32 cellular contexts compared by ENCODE assay signal in genomic region chr20:46104262-46104661, GRCh38. TPM values are rescaled to one million over a fixed set of nuclear protein-coding genes. Genes with fewer than 3 reads are reported as not detected.
DNase-seq lines count a peak whose midpoint lies in the region; ATAC-seq, FAIRE-seq and TF ChIP-seq lines count a peak whose summit lies in the region.
"Had no signal": no experiment of that assay in that cellular context is flagged by ENCODE, and none has a peak within 500 bp of the region (broad histone marks: within the 10 kb centered on the region; RNA-seq: fewer than 3 reads in every experiment).

No MANE protein-coding gene starts in this region.

- H3K9me3 ChIP-seq in SK-N-SH (no peaks in the 10 kb centered on the region), HepG2 (ENCODE audit: low read length) (no peaks in the 10 kb centered on the region; the same call in 1 of the 2 replicates), right lobe of liver (no peaks in the 10 kb centered on the region)
- H3K9me3 ChIP-seq: BE2C, BLaER1 had no signal

- CTCF ChIA-PET in SK-N-SH (lab: Yijun Ruan, JAX): interaction anchor here (0.7 to 1.0 kb wide), 2 partner anchors 29 to 245 kb away, joined by 3 to 4 read pairs; no protein-coding TSS in a partner anchor
- CTCF ChIA-PET in HepG2 (lab: Yijun Ruan, JAX; ENCODE audit: low intra/inter-chr PET ratio, low total read pairs): no interaction called here

- WGBS in SK-N-SH (ENCODE audit: low lambda C conversion rate): 40% methylated on average over 2 of the region's 3 CpGs
- 4% methylated on average over 3 of the region's 3 CpGs for WGBS in HepG2 (ENCODE audit: low lambda C conversion rate)
- 25% methylated on average over 2 of the region's 3 CpGs for WGBS in right lobe of liver (ENCODE audit: insufficient coverage, low coverage, low lambda C conversion rate, missing lambda C conversion rate)

- TF ChIP-seq POLR2A in HepG2 (IDR thresholded peaks at IDR 0.05; ENCODE audit: insufficient read depth in 1 of 2, low read depth in 2 of 2, low read length in 2 of 2): no peak
- TF ChIP-seq POLR2A in right lobe of liver (IDR thresholded peaks at IDR 0.05): no peak

- no peak overlapping the region for H2AFZ ChIP-seq in SK-N-SH (ENCODE audit: low read depth)
- H2AFZ ChIP-seq in HepG2 (ENCODE audit: low read length): no peak overlapping the region

- no peak overlapping the region for H3K9ac ChIP-seq in SK-N-SH
- H3K9ac ChIP-seq in HepG2 (ENCODE audit: insufficient read depth, low read depth, low read length): no peak overlapping the region
- H3K9ac ChIP-seq: BLaER1; BLaER1 treated with 17β-estradiol and CSF1 and Interleukin-3, amounts not matched to agents 10 nM and 100 nM had no signal

- no TSS peak for BruUV-seq in HepG2 (replicated peaks; lab: Mats Ljungman, UMichigan)

- POLR2A ChIA-PET in SK-N-SH (lab: Yijun Ruan, JAX) (no interaction called here), HepG2 (lab: Yijun Ruan, JAX) (no interaction called here)

- H3K4me1 ChIP-seq in SK-N-SH (ENCODE audit: control insufficient read depth in 1 of 2, insufficient read depth in 2 of 2, low read depth in 1 of 2, low read length in 1 of 2) (no peaks in the 10 kb centered on the region), HepG2 (ENCODE audit: insufficient read depth, low read length) (0 out of 2 replicates have a peak, but pooled peaks cover 11% of the 10 kb centered on the region), right lobe of liver (no peaks in the 10 kb centered on the region)
- H3K4me1 ChIP-seq: A549, BE2C, BLaER1, Caco-2 had no signal

- intact Hi-C loops in HepG2 (cut with micrococcal nuclease; ENCODE audit: unreplicated experiment) (no loop called here), right lobe of liver (cut with DNase I) (no loop called here)

- H3K9me2 ChIP-seq in SK-N-SH: no peaks in the 10 kb centered on the region

- TF ChIP-seq EP300 in SK-N-SH (IDR thresholded peaks at IDR 0.05; ENCODE audit: borderline replicate concordance in 1 of 2, low read depth in 1 of 2, low read length in 1 of 2) (no peak), HepG2 (IDR thresholded peaks at IDR 0.05; ENCODE audit: low read depth in 2 of 2, low read length in 2 of 2) (no peak), HepG2 (CRISPR knock-in tag; IDR thresholded peaks at IDR 0.05; ENCODE audit: borderline replicate concordance) (no peak)

- ATAC-seq in SK-N-SH treated with all-trans-retinoic acid at 6 μM for 48 hours: no peak
- ATAC-seq in HepG2: no peak
- ATAC-seq in right lobe of liver: no peak
- ATAC-seq: A549; CD8-positive, alpha-beta T cell had no signal

- H3K27me3 ChIP-seq in SK-N-SH (ENCODE audit: insufficient read depth): peaks cover 4% of the 10 kb centered on the region
- H3K27me3 ChIP-seq in HepG2 (ENCODE audit: control insufficient read depth in 1 of 2, insufficient read depth in 2 of 2, low read length in 2 of 2): peaks cover 2 to 45% of the 10 kb centered on the region in 2 experiments; a peak in 4 of 5 replicates
- H3K27me3 ChIP-seq in right lobe of liver: peaks cover 0 to 4% of the 10 kb centered on the region in 2 donors

- no peak overlapping the region for H3K4me2 ChIP-seq in SK-N-SH
- no peak overlapping the region for H3K4me2 ChIP-seq in HepG2 (ENCODE audit: low read depth, low read length)
- H3K4me2 ChIP-seq: A549; BLaER1; BLaER1 treated with 17β-estradiol and CSF1 and Interleukin-3, amounts not matched to agents 10 nM and 100 nM had no signal

- TF ChIP-seq CTCF in SK-N-SH (IDR thresholded peaks at IDR 0.05) (no peak), HepG2 (CRISPR knock-in tag; IDR thresholded peaks at IDR 0.05) (no peak), right lobe of liver (IDR thresholded peaks at IDR 0.05) (no peak)

- H3K4me3 ChIP-seq in SK-N-SH (ENCODE audit: low read depth in 2 of 2, low read length in 1 of 2) (no peak overlapping the region), HepG2 (replicated peaks in 1 of 3; ENCODE audit: insufficient read depth in 1 of 3, low read depth in 2 of 3, low read length in 3 of 3) (no peak overlapping the region), right lobe of liver (no peak overlapping the region)
- H3K4me3 ChIP-seq: A549; BLaER1; BLaER1 treated with 17β-estradiol and CSF1 and Interleukin-3, amounts not matched to agents 10 nM and 100 nM had no signal

- TF ChIP-seq RAD21 in SK-N-SH (IDR thresholded peaks at IDR 0.05; ENCODE audit: low read length) (no peak), HepG2 (CRISPR knock-in tag; IDR thresholded peaks at IDR 0.05) (no peak)

- H4K20me1 ChIP-seq in SK-N-SH (ENCODE audit: insufficient read depth) (no peaks in the 10 kb centered on the region), HepG2 (ENCODE audit: insufficient read depth, low read length) (no peaks in the 10 kb centered on the region)
- H4K20me1 ChIP-seq: BLaER1; BLaER1 treated with 17β-estradiol and CSF1 and Interleukin-3, amounts not matched to agents 10 nM and 100 nM had no signal

- H3K27ac ChIP-seq in SK-N-SH (ENCODE audit: low read depth in 2 of 2, low read length in 1 of 2) (no peak overlapping the region), HepG2 (ENCODE audit: extremely low read length, insufficient read depth, low read length) (no peak overlapping the region), right lobe of liver (no peak overlapping the region)
- H3K27ac ChIP-seq: 22Rv1; A549; BLaER1; BLaER1 treated with 17β-estradiol and CSF1 and Interleukin-3, amounts not matched to agents 10 nM and 100 nM; C4-2B had no signal

- DNase-seq in SK-N-SH (no peak), HepG2 (ENCODE audit: low spot score) (no peak), right lobe of liver (no peak)
- DNase-seq: 8988T; ACHN; AML-193; BE2C; C1 segment of cervical spinal cord; Caco-2; Calu3; CD4-positive, alpha-beta memory T cell; CD4-positive, alpha-beta T cell; CD4-positive, CD25-positive, alpha-beta regulatory T cell; CD8-positive, alpha-beta memory T cell; CD8-positive, alpha-beta T cell; COR-L47; DMS 273 treated with DMSO at 0.1 percent for 48 hours; DMS153; DMS53; DMS79; DMS79 treated with DMSO at 0.1 percent for 48 hours; DND-41; EL had no signal

- H3K79me2 ChIP-seq in SK-N-SH (ENCODE audit: insufficient read depth): no peaks in the 10 kb centered on the region
- no peaks in the 10 kb centered on the region for H3K79me2 ChIP-seq in HepG2 (ENCODE audit: insufficient read depth, low read length)

- H3K36me3 ChIP-seq in SK-N-SH (replicated peaks in 1 of 2; ENCODE audit: control insufficient read depth in 1 of 2, insufficient read depth in 2 of 2, low read length in 1 of 2): no peaks in the 10 kb centered on the region
- no peaks in the 10 kb centered on the region for H3K36me3 ChIP-seq in HepG2 (replicated peaks in 1 of 2; ENCODE audit: control insufficient read depth in 1 of 2, insufficient read depth in 2 of 2, low read length in 2 of 2)
- H3K36me3 ChIP-seq in right lobe of liver: no peaks in the 10 kb centered on the region
- H3K36me3 ChIP-seq: BE2C; BLaER1; BLaER1 treated with 17β-estradiol and CSF1 and Interleukin-3, amounts not matched to agents 10 nM and 100 nM had no signal

- no peak for FAIRE-seq in HepG2 (lab: Jason Lieb, UNC)
- FAIRE-seq: A204.1, A549, D721Med had no signal

- H3F3A ChIP-seq in SK-N-SH (replicated peaks; ENCODE audit: insufficient read depth): no peaks in the 10 kb centered on the region

- in situ Hi-C loops in HepG2 (cut with HindIII; ENCODE audit: extremely low pct_ligation_motif_present, low pct_unique_long_range_greater_than_20kb): no loop called here

RNA-seq across cellular contexts. Expression of gene CD40, which starts 13.9 kb away (rescaled TPM):
- not detected in 2 replicates for polyA plus RNA-seq in SK-N-SH (2012; rRNA removed)
- polyA plus RNA-seq in SK-N-SH (2012; cell fraction: cytosol; rRNA removed): 0.01 TPM in 1 of 2 replicates, not detected in the other
- 0.08 TPM in 1 of 2 replicates, not detected in the other for polyA plus RNA-seq in SK-N-SH (2012; cell fraction: nucleus; rRNA removed)
- total RNA-seq in HepG2 (2016; rRNA removed; fragmentation: Illumina TruSeq; extraction: Trizol): 2.2 and 4.6 TPM in 2 replicates
- total RNA-seq in HepG2 (2016; cell fraction: cytosol; rRNA removed; fragmentation: Illumina TruSeq; extraction: Trizol; ENCODE audit: low read depth): 1.6 and 2.0 TPM in 2 replicates
- total RNA-seq in HepG2 (2016; cell fraction: insoluble cytoplasmic fraction; rRNA removed; fragmentation: Illumina TruSeq; extraction: Trizol): 2.5 and 4.5 TPM in 2 replicates
- 2.7 and 3.4 TPM in 2 replicates for total RNA-seq in HepG2 (2016; cell fraction: membrane; rRNA removed; fragmentation: Illumina TruSeq; extraction: Trizol)
- total RNA-seq in HepG2 (2016; cell fraction: nucleus; rRNA removed; fragmentation: Illumina TruSeq; extraction: Trizol): 4.5 and 5.3 TPM in 2 replicates
- 13.4 TPM in 2 replicates for polyA plus RNA-seq in HepG2 (2011; rRNA removed)
- 10.3 and 14.5 TPM in 2 replicates for polyA plus RNA-seq in HepG2 (2011; cell fraction: cytosol; rRNA removed)
- polyA plus RNA-seq in HepG2 (2011; cell fraction: nucleus; rRNA removed): 11.5 and 13.3 TPM in 2 replicates
- 5.5 and 6.2 TPM in 2 replicates for polyA plus RNA-seq in HepG2 (2012)
- polyA plus RNA-seq in HepG2 (2016; cell fraction: cytosol; fragmentation: Illumina TruSeq; extraction: Trizol; ENCODE audit: low read depth): 1.8 and 2.2 TPM in 2 replicates
- 2.2 and 2.6 TPM in 2 replicates for polyA plus RNA-seq in HepG2 (2016; cell fraction: insoluble cytoplasmic fraction; fragmentation: Illumina TruSeq; extraction: Trizol; ENCODE audit: low read depth)
- polyA plus RNA-seq in HepG2 (2016; cell fraction: membrane; fragmentation: Illumina TruSeq; extraction: Trizol; ENCODE audit: low read depth): 1.6 and 2.6 TPM in 2 replicates
- polyA plus RNA-seq in HepG2 (2016; cell fraction: nucleus; fragmentation: Illumina TruSeq; extraction: Trizol; ENCODE audit: insufficient read depth, low read depth): 7.9 and 9.2 TPM in 2 replicates
- polyA minus RNA-seq in HepG2 (2011; rRNA and poly(A)+ RNA removed; ENCODE audit: low replicate concordance): 0.70 and 6.5 TPM in 2 replicates
- polyA minus RNA-seq in HepG2 (2011; cell fraction: cytosol; rRNA and poly(A)+ RNA removed): 3.3 and 4.0 TPM in 2 replicates
- 4.8 and 5.8 TPM in 2 replicates for polyA minus RNA-seq in HepG2 (2011; cell fraction: nucleus; rRNA and poly(A)+ RNA removed)
- total RNA-seq in right lobe of liver: 10 to 100 TPM in 2 of 6 experiments, 1 to 10 TPM in 4; 8.8 to 11.7 (median 9.4) TPM
- total RNA-seq: A172, Caco-2 had no signal

RNA-seq across cellular contexts. Expression of gene NCOA5, which starts 14.5 kb away (rescaled TPM):
- 18.6 and 20.4 TPM in 2 replicates for polyA plus RNA-seq in SK-N-SH (2012; rRNA removed)
- polyA plus RNA-seq in SK-N-SH (2012; cell fraction: cytosol; rRNA removed): 16.2 and 17.0 TPM in 2 replicates
- polyA plus RNA-seq in SK-N-SH (2012; cell fraction: nucleus; rRNA removed): 26.6 and 31.9 TPM in 2 replicates
- 28.4 and 37.7 TPM in 2 replicates for total RNA-seq in HepG2 (2016; rRNA removed; fragmentation: Illumina TruSeq; extraction: Trizol)
- 5.3 and 5.8 TPM in 2 replicates for total RNA-seq in HepG2 (2016; cell fraction: cytosol; rRNA removed; fragmentation: Illumina TruSeq; extraction: Trizol; ENCODE audit: low read depth)
- 27.1 and 29.5 TPM in 2 replicates for total RNA-seq in HepG2 (2016; cell fraction: insoluble cytoplasmic fraction; rRNA removed; fragmentation: Illumina TruSeq; extraction: Trizol)
- 12.8 and 13.5 TPM in 2 replicates for total RNA-seq in HepG2 (2016; cell fraction: membrane; rRNA removed; fragmentation: Illumina TruSeq; extraction: Trizol)
- 18.5 and 23.8 TPM in 2 replicates for total RNA-seq in HepG2 (2016; cell fraction: nucleus; rRNA removed; fragmentation: Illumina TruSeq; extraction: Trizol)
- 16.5 and 17.5 TPM in 2 replicates for polyA plus RNA-seq in HepG2 (2011; rRNA removed)
- polyA plus RNA-seq in HepG2 (2011; cell fraction: cytosol; rRNA removed): 11.8 and 14.3 TPM in 2 replicates
- polyA plus RNA-seq in HepG2 (2011; cell fraction: nucleus; rRNA removed): 22.9 and 23.8 TPM in 2 replicates
- 17.3 and 18.5 TPM in 2 replicates for polyA plus RNA-seq in HepG2 (2012)
- polyA plus RNA-seq in HepG2 (2016; cell fraction: cytosol; fragmentation: Illumina TruSeq; extraction: Trizol; ENCODE audit: low read depth): 3.4 and 3.9 TPM in 2 replicates
- polyA plus RNA-seq in HepG2 (2016; cell fraction: insoluble cytoplasmic fraction; fragmentation: Illumina TruSeq; extraction: Trizol; ENCODE audit: low read depth): 39.8 and 50.1 TPM in 2 replicates
- 9.4 and 9.8 TPM in 2 replicates for polyA plus RNA-seq in HepG2 (2016; cell fraction: membrane; fragmentation: Illumina TruSeq; extraction: Trizol; ENCODE audit: low read depth)
- 57.0 and 60.2 TPM in 2 replicates for polyA plus RNA-seq in HepG2 (2016; cell fraction: nucleus; fragmentation: Illumina TruSeq; extraction: Trizol; ENCODE audit: insufficient read depth, low read depth)
- 16.8 and 41.9 TPM in 2 replicates for polyA minus RNA-seq in HepG2 (2011; rRNA and poly(A)+ RNA removed; ENCODE audit: low replicate concordance)
- 10.9 and 12.0 TPM in 2 replicates for polyA minus RNA-seq in HepG2 (2011; cell fraction: cytosol; rRNA and poly(A)+ RNA removed)
- polyA minus RNA-seq in HepG2 (2011; cell fraction: nucleus; rRNA and poly(A)+ RNA removed): 17.4 TPM in 2 replicates
- total RNA-seq in right lobe of liver: 10 to 100 TPM in 1 of 6 experiments, 1 to 10 TPM in 5; 5.1 to 10.4 (median 8.8) TPM
